Comparison of ENCODE assay signal across 9 cellular contexts in genomic region chr19:53131732-53132131, GRCh38. TPM values are rescaled to one million over a fixed set of nuclear protein-coding genes. Genes with fewer than 3 reads are reported as not detected.
DNase-seq lines count a peak whose midpoint lies in the region; ATAC-seq and TF ChIP-seq lines count a peak whose summit lies in the region.
"Had no signal": no experiment of that assay in that cellular context is flagged by ENCODE, and none has a peak within 500 bp of the region (broad histone marks: within the 10 kb centered on the region; RNA-seq: fewer than 3 reads in every experiment).

No MANE protein-coding gene starts in this region.

- H3K36me3 ChIP-seq in ascending aorta (no peaks in the 10 kb centered on the region), left lung (no peaks in the 10 kb centered on the region), stomach smooth muscle (ENCODE audit: control insufficient read depth in 2 of 2, insufficient read depth in 2 of 2, low read length in 2 of 2) (peaks cover 0 to 3% of the 10 kb centered on the region in 2 donors)

- H3K27ac ChIP-seq in ascending aorta = no peak overlapping the region
- H3K27ac ChIP-seq in left lung = no peak overlapping the region
- H3K27ac ChIP-seq in stomach smooth muscle (ENCODE audit: low read length) = no peak overlapping the region
- H3K27ac ChIP-seq: 22Rv1 had no signal

- intact Hi-C loops in ascending aorta (cut with DNase I) (loop anchor here (2.0 kb wide), 1 partner anchor 27 kb away; the partner anchor contains the start of gene ZNF347), left lung (cut with DNase I) (no loop called here)

- H3K4me3 ChIP-seq in ascending aorta = peak overlapping the region; percentile 72 to 74
- peak overlapping the region; percentile 50 to 56 for H3K4me3 ChIP-seq in left lung
- peak overlapping the region; percentile 75 to 84 for H3K4me3 ChIP-seq in stomach smooth muscle (ENCODE audit: low read length in 2 of 2)

- H3K4me1 ChIP-seq in ascending aorta (peaks cover 4 to 6% of the 10 kb centered on the region in 2 donors), left lung (peaks cover 6 to 9% of the 10 kb centered on the region in 2 donors), stomach smooth muscle (ENCODE audit: control insufficient read depth, insufficient read depth, low read length) (peaks cover 12% of the 10 kb centered on the region)

- ATAC-seq in left lung = peak; percentile 7

- no peaks in the 10 kb centered on the region for H3K27me3 ChIP-seq in ascending aorta
- peaks cover 0 to 7% of the 10 kb centered on the region in 2 donors for H3K27me3 ChIP-seq in left lung
- H3K27me3 ChIP-seq in stomach smooth muscle (ENCODE audit: control insufficient read depth in 1 of 2, insufficient read depth in 2 of 2, low read length in 2 of 2) = no peaks in the 10 kb centered on the region

- TF ChIP-seq CTCF in ascending aorta (IDR thresholded peaks at IDR 0.05) (no peak), left lung (IDR thresholded peaks at IDR 0.05) (no peak), GM13977 (IDR thresholded peaks at IDR 0.05; ENCODE audit: extremely low read depth, insufficient read depth, missing control alignments) (no peak)

- DNase-seq in NCI-H82 (lab: John Stamatoyannopoulos, UW) (peak; percentile 19), NCI-H82 treated with DMSO at 0.1 percent for 48 hours (lab: John Stamatoyannopoulos, UW; ENCODE audit: unreplicated experiment) (no peak), ascending aorta (ENCODE audit: low spot score in 2 of 2) (no peak), left lung (no peak), GM13977 (ENCODE audit: low spot score) (no peak), COR-L47 (lab: John Stamatoyannopoulos, UW) (no peak), iPS-NIHi7 (ENCODE audit: extremely low spot score) (no peak)

- in situ Hi-C loops in GM13977 (cut with MboI; ENCODE audit: low pct_unique_long_range_greater_than_20kb, low sequenced_read_pairs, unreplicated experiment) = no loop called here

- H3K9ac ChIP-seq in stomach smooth muscle (ENCODE audit: low read length in 2 of 2) = peak overlapping the region; percentile 76 to 82

- H3K9me3 ChIP-seq in ascending aorta (peaks cover under 1 to 35% of the 10 kb centered on the region in 2 donors), left lung (peaks cover 0 to 45% of the 10 kb centered on the region in 2 donors), stomach smooth muscle (ENCODE audit: control insufficient read depth in 2 of 2, low read length in 2 of 2) (no peaks in the 10 kb centered on the region)

RNA-seq across cellular contexts. Expression of gene ZNF415, which starts 1.0 kb away (rescaled TPM):
- 1.3 TPM for total RNA-seq in ascending aorta
- 1 to 10 TPM; 7.2 to 8.4 TPM for total RNA-seq in left lung

RNA-seq across cellular contexts. Expression of gene ZNF347, which starts 27.1 kb away (rescaled TPM):
- total RNA-seq in ascending aorta (18.7 TPM), left lung (10 to 100 TPM; 11.9 to 13.5 TPM)

RNA-seq across cellular contexts. Expression of gene ZNF160, which starts 28.5 kb away (rescaled TPM):
- total RNA-seq in ascending aorta (124 TPM), left lung (10 to 100 TPM; 23.2 to 25.4 TPM)
